Comparison of ENCODE assay signal across 8 cellular contexts in genomic region chr13:95404141-95404882, GRCh38.
DNase-seq lines count a peak whose midpoint lies in the region; ATAC-seq and TF ChIP-seq lines count a peak whose summit lies in the region.

No MANE protein-coding gene starts in this region.

- ATAC-seq in GM21737 (IDR thresholded peaks at IDR 0.05; ENCODE audit: unreplicated experiment) = peak; percentile 95
- peak; percentile 88 for ATAC-seq in foreskin keratinocyte

- peak; percentile 97 for TF ChIP-seq RAD21 in neural cell (conservative IDR thresholded peaks at IDR 0.05)

- H3K27me3 Mint-ChIP-seq in stimulated activated naive CD8-positive, alpha-beta T cell treated with anti-CD3 and anti-CD28 coated beads, Interleukin-15, Interleukin-2, amounts not matched to agents 100 ng/mL and 50 ng/mL, for 24 hours = peaks cover 8% of the 10 kb centered on the region

- H3K9me3 Mint-ChIP-seq in stimulated activated naive CD8-positive, alpha-beta T cell treated with anti-CD3 and anti-CD28 coated beads, Interleukin-15, Interleukin-2, amounts not matched to agents 100 ng/mL and 50 ng/mL, for 24 hours = no peaks in the 10 kb centered on the region

- H3K4me2 ChIP-seq in neural cell (ENCODE audit: low read length) = no peak overlapping the region

- H4K20me1 ChIP-seq in neural cell (ENCODE audit: insufficient read depth) = no peaks in the 10 kb centered on the region

- H3K4me3 Mint-ChIP-seq in stimulated activated naive CD8-positive, alpha-beta T cell treated with anti-CD3 and anti-CD28 coated beads, Interleukin-15, Interleukin-2, amounts not matched to agents 100 ng/mL and 50 ng/mL, for 24 hours = peak overlapping the region; percentile 80

- H3K4me3 ChIP-seq in Jurkat, Clone E6-1 (ENCODE audit: low read length) = no peak overlapping the region
- H3K4me3 ChIP-seq in neural cell (ENCODE audit: low read length) = peak overlapping the region; percentile 59

- DNase-seq in EH (ENCODE audit: low read depth) (peak; percentile 78), SIG-M5 (lab: John Stamatoyannopoulos, UW) (peak; percentile 8), activated gamma-delta T cell (lab: John Stamatoyannopoulos, UW) (peak; percentile 21), foreskin keratinocyte (peak; percentile 26 to 59)
- peak; percentile 52 for DNase-seq in Jurkat, Clone E6-1 (ENCODE audit: low read depth, low spot score)

- H3K27me3 ChIP-seq in foreskin keratinocyte = peaks cover 4% of the 10 kb centered on the region
- H3K27me3 ChIP-seq in neural cell (ENCODE audit: insufficient read depth, low read depth, low read length) = no peaks in the 10 kb centered on the region

- peak; percentile 96 for TF ChIP-seq CTCF in foreskin keratinocyte (conservative IDR thresholded peaks at IDR 0.05)
- peak; percentile 96 for TF ChIP-seq CTCF in neural cell (IDR thresholded peaks at IDR 0.05; ENCODE audit: poor library complexity, severe bottlenecking)

- no peaks in the 10 kb centered on the region for H3K36me3 ChIP-seq in neural cell (ENCODE audit: insufficient read depth, low read length)

- H3K9me3 ChIP-seq in neural cell (ENCODE audit: low read length) = no peaks in the 10 kb centered on the region

- no peaks in the 10 kb centered on the region for H3K36me3 Mint-ChIP-seq in stimulated activated naive CD8-positive, alpha-beta T cell treated with anti-CD3 and anti-CD28 coated beads, Interleukin-15, Interleukin-2, amounts not matched to agents 100 ng/mL and 50 ng/mL, for 24 hours (ENCODE audit: low read depth)

- no peak overlapping the region for H3K9ac ChIP-seq in neural cell (ENCODE audit: low read length)

- TF ChIP-seq EP300 in neural cell (conservative IDR thresholded peaks at IDR 0.05; ENCODE audit: poor library complexity, severe bottlenecking) = no peak

- H2AFZ ChIP-seq in neural cell (ENCODE audit: low read depth, low read length) = no peak overlapping the region

- no peaks in the 10 kb centered on the region for H3K9me2 ChIP-seq in neural cell (ENCODE audit: insufficient read depth, low read length)

- H3K27ac ChIP-seq in foreskin keratinocyte = no peak overlapping the region
- H3K27ac ChIP-seq in neural cell (ENCODE audit: low read length) = no peak overlapping the region

- H3K4me1 Mint-ChIP-seq in stimulated activated naive CD8-positive, alpha-beta T cell treated with anti-CD3 and anti-CD28 coated beads, Interleukin-15, Interleukin-2, amounts not matched to agents 100 ng/mL and 50 ng/mL, for 24 hours (ENCODE audit: low read depth) = peaks cover 8% of the 10 kb centered on the region

- no peaks in the 10 kb centered on the region for H3K4me1 ChIP-seq in foreskin keratinocyte

- H3F3A ChIP-seq in neural cell (ENCODE audit: insufficient read depth, low read length, poor library complexity, severe bottlenecking) = no peaks in the 10 kb centered on the region

- peak overlapping the region; percentile 16 for H3K27ac Mint-ChIP-seq in stimulated activated naive CD8-positive, alpha-beta T cell treated with anti-CD3 and anti-CD28 coated beads, Interleukin-15, Interleukin-2, amounts not matched to agents 100 ng/mL and 50 ng/mL, for 24 hours

- no peaks in the 10 kb centered on the region for H3K79me2 ChIP-seq in neural cell (replicated peaks; ENCODE audit: insufficient read depth, low read length)

TF ChIP-seq in neural cell, 6 proteins besides CTCF, POLR2A, EP300 and RAD21:
- TF ChIP-seq POLR2AphosphoS5 (IDR thresholded peaks at IDR 0.05) = no peak
- TF ChIP-seq MXI1 (conservative IDR thresholded peaks at IDR 0.05; ENCODE audit: poor library complexity, severe bottlenecking) = no peak
- TF ChIP-seq SMC3 (conservative IDR thresholded peaks at IDR 0.05; ENCODE audit: poor library complexity) = peak; percentile 98
- no peak for TF ChIP-seq REST (IDR thresholded peaks at IDR 0.05; ENCODE audit: borderline replicate concordance)

Comparison
In these comparisons a context has a peak if more than half of its experiments do, and no peak if none do; other contexts are left out.
1. DNase-seq: peak in every context shown above with its lines; median percentile 78 in EH; 52 in Jurkat, Clone E6-1; 42 in foreskin keratinocyte; 21 in activated gamma-delta T cell; 8 in SIG-M5.